Comparison of ENCODE assay signal across 1 cellular context in genomic region chr20:33419140-33419974, GRCh38.
A peak's percentile ranks its signal among the peaks of the same experiment; 100 is the strongest.
TF ChIP-seq lines count a peak whose summit lies in the region.

No MANE protein-coding gene starts in this region.

TF ChIP-seq in K562, 482 proteins besides CTCF, POLR2A, EP300 and RAD21 (continued from another document and continues in another):
- TF ChIP-seq PREB (CRISPR knock-in tag; IDR thresholded peaks at IDR 0.05) = no peak
- no peak for TF ChIP-seq ZBTB1 (CRISPR knock-in tag; IDR thresholded peaks at IDR 0.05; ENCODE audit: borderline replicate concordance, low read depth)
- TF ChIP-seq FUS (optimal IDR thresholded peaks at IDR 0.05; ENCODE audit: low read depth, low read length) = no peak
- no peak for TF ChIP-seq PRMT5 (CRISPR knock-in tag; IDR thresholded peaks at IDR 0.05)
- peak; percentile 96 for TF ChIP-seq ARID1B (IDR thresholded peaks at IDR 0.05)
- TF ChIP-seq LEF1 (IDR thresholded peaks at IDR 0.05) = peak; percentile 80
- no peak for TF ChIP-seq NR2C1 (IDR thresholded peaks at IDR 0.05)
- no peak for TF ChIP-seq NR2C1 (tag; IDR thresholded peaks at IDR 0.05)
- TF ChIP-seq TFAP4 (CRISPR knock-in tag; IDR thresholded peaks at IDR 0.05; ENCODE audit: borderline replicate concordance) = peak; percentile 68; the same call in 1 of the 2 replicates
- TF ChIP-seq ID3 (CRISPR knock-in tag; IDR thresholded peaks at IDR 0.05) = no peak
- peak; percentile 61; the same call in 1 of the 2 replicates for TF ChIP-seq ID3 (tag; IDR thresholded peaks at IDR 0.05)
- TF ChIP-seq AFF1 (IDR thresholded peaks at IDR 0.05; ENCODE audit: low read depth in 1 of 2, partially characterized antibody in 2 of 2) = peak in 1 of 2 experiments; percentile 33
- peak; percentile 86 for TF ChIP-seq HDAC3 (IDR thresholded peaks at IDR 0.05; ENCODE audit: borderline replicate concordance, partially characterized antibody)
- TF ChIP-seq RAD51 (IDR thresholded peaks at IDR 0.05; ENCODE audit: borderline replicate concordance, low read depth) = peak; percentile 13; the same call in 1 of the 2 replicates
- TF ChIP-seq RERE (CRISPR knock-in tag; IDR thresholded peaks at IDR 0.05; ENCODE audit: borderline replicate concordance) = no peak
- peak; percentile 14; the same call in 1 of the 2 replicates for TF ChIP-seq HBP1 (CRISPR knock-in tag; IDR thresholded peaks at IDR 0.05)
- peak in 1 of 2 experiments; percentile 85; a peak in 2 of 4 replicates for TF ChIP-seq TBL1XR1 (IDR thresholded peaks at IDR 0.05; ENCODE audit: low read length in 2 of 2)
- no peak for TF ChIP-seq MCM7 (IDR thresholded peaks at IDR 0.05)
- TF ChIP-seq OTX1 (CRISPR knock-in tag; IDR thresholded peaks at IDR 0.05) = no peak
- no peak for TF ChIP-seq HMG20B (CRISPR knock-in tag; IDR thresholded peaks at IDR 0.05)
- no peak for TF ChIP-seq SMARCB1 (IDR thresholded peaks at IDR 0.05; ENCODE audit: insufficient read length, low read depth)
- no peak for TF ChIP-seq MAFG (tag; conservative IDR thresholded peaks at IDR 0.05)
- TF ChIP-seq MAFF (IDR thresholded peaks at IDR 0.05; ENCODE audit: low read length) = no peak
- TF ChIP-seq SAFB2 (IDR thresholded peaks at IDR 0.05; ENCODE audit: borderline replicate concordance, low read depth, low read length, severe bottlenecking) = no peak
- peak; percentile 90 for TF ChIP-seq MTA2 (IDR thresholded peaks at IDR 0.05; ENCODE audit: low read depth)
- TF ChIP-seq L3MBTL2 (IDR thresholded peaks at IDR 0.05) = peak; percentile 65
- TF ChIP-seq SP2 (IDR thresholded peaks at IDR 0.05; ENCODE audit: extremely low read depth, low read depth, low read length, poor library complexity, severe bottlenecking) = no peak
- no peak for TF ChIP-seq ZNF780A (CRISPR knock-in tag; IDR thresholded peaks at IDR 0.05)
- TF ChIP-seq MBD2 (IDR thresholded peaks at IDR 0.05; ENCODE audit: borderline replicate concordance, low read depth) = 0 out of 2 replicates have a peak, but pooled peaks have one; percentile 33
- no peak for TF ChIP-seq ATF1 (CRISPR knock-in tag; IDR thresholded peaks at IDR 0.05)
- TF ChIP-seq ATF1 (tag; IDR thresholded peaks at IDR 0.05) = peak; percentile 76
- TF ChIP-seq MAFK (IDR thresholded peaks at IDR 0.05; ENCODE audit: low read length) = no peak
- no peak for TF ChIP-seq SMAD1 (IDR thresholded peaks at IDR 0.05; ENCODE audit: low read depth, low read length, partially characterized antibody)
- TF ChIP-seq SOX6 (IDR thresholded peaks at IDR 0.05) = peak; percentile 60; the same call in 1 of the 2 replicates
- no peak for TF ChIP-seq TEAD2 (tag; IDR thresholded peaks at IDR 0.05)
- TF ChIP-seq ZNF717 (CRISPR knock-in tag; IDR thresholded peaks at IDR 0.05) = no peak
- TF ChIP-seq ADNP (tag; IDR thresholded peaks at IDR 0.05) = no peak
- TF ChIP-seq ZNF165 (CRISPR knock-in tag; IDR thresholded peaks at IDR 0.05; ENCODE audit: borderline replicate concordance) = no peak
- TF ChIP-seq STAG1 (CRISPR knock-in tag; IDR thresholded peaks at IDR 0.05; ENCODE audit: borderline replicate concordance) = no peak
- no peak for TF ChIP-seq ZNF583 (CRISPR knock-in tag; IDR thresholded peaks at IDR 0.05)
- TF ChIP-seq THRB (CRISPR knock-in tag; conservative IDR thresholded peaks at IDR 0.05) = no peak
- TF ChIP-seq CUX1 (CRISPR knock-in tag; IDR thresholded peaks at IDR 0.05) = peak; percentile 69; the same call in 1 of the 2 replicates
- no peak for TF ChIP-seq TFAM (CRISPR knock-in tag; conservative IDR thresholded peaks at IDR 0.05)
- TF ChIP-seq DMBX1 (CRISPR knock-in tag; IDR thresholded peaks at IDR 0.05; ENCODE audit: borderline replicate concordance) = peak; percentile 88
- no peak for TF ChIP-seq SRSF1 (IDR thresholded peaks at IDR 0.05; ENCODE audit: low read depth, low read length)
- TF ChIP-seq STAT5A (IDR thresholded peaks at IDR 0.05; ENCODE audit: borderline replicate concordance, low read length) = peak; percentile 84
- TF ChIP-seq ZNF507 (tag; conservative IDR thresholded peaks at IDR 0.05) = no peak
- TF ChIP-seq YBX1 (IDR thresholded peaks at IDR 0.05) = no peak
- TF ChIP-seq NFYB (IDR thresholded peaks at IDR 0.05; ENCODE audit: extremely low read depth, insufficient read length) = peak; percentile 55
- no peak for TF ChIP-seq SETDB1 (IDR thresholded peaks at IDR 0.05; ENCODE audit: low read length)
- no peak for TF ChIP-seq PHF20 (IDR thresholded peaks at IDR 0.05; ENCODE audit: partially characterized antibody)
